ENCODE assay signal across 16 cellular contexts in the genomic region with DNA sequence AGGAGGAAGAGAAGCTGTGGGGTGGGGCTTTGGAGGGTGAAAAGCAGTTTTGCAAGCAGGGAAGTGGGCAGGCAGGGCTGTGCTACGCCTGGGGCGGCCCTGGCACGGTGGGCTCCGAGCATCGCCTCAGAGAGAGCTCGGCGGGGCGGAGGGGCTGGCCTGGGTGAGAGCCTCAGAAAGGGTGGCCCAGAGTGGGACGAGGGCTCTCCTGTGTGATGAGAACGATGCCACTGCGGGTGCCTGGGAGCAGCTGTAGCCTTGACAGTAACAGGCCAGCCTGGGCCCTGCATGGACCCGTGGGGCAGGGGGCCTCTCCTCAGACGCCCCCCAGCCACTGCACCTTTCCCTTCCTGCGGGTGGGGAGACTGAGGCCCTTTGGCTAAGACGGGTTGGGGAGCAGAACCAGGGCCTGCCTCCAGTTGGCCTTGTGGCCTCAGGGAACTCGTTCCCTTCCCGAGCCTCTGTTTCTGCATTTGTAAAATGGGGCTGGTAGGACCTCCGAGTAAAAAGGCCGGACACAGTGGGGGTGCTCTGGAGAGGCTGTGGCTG.
"Had no signal": no experiment of that assay in that cellular context is flagged by ENCODE, and none has a peak within 500 bp of the region (broad histone marks: within the 10 kb centered on the region; RNA-seq: fewer than 3 reads in every experiment).

No MANE protein-coding gene starts in this region.

- H3K4me3 ChIP-seq: ascending aorta, gastrocnemius medialis, heart right ventricle, skin epidermis, tibial artery, vagina had no signal

- H3K27me3 ChIP-seq: ascending aorta, gastrocnemius medialis, heart right ventricle, tibial artery, vagina had no signal

- H3K4me1 ChIP-seq: ascending aorta, gastrocnemius medialis, heart right ventricle, tibial artery, vagina had no signal

- H3K27ac ChIP-seq: ascending aorta, epithelial cell of prostate, gastrocnemius medialis, heart right ventricle, tibial artery, vagina, WERI-Rb-1 had no signal

- ATAC-seq: gastrocnemius medialis had no signal

- H3K9me3 ChIP-seq: ascending aorta, gastrocnemius medialis, heart right ventricle, tibial artery, vagina had no signal

- DNase-seq: activated CD4-positive, alpha-beta T cell treated with anti-CD3 and anti-CD28 coated beads for 4 hours; activated CD8-positive, alpha-beta memory T cell treated with anti-CD3 and anti-CD28 coated beads for 24 hours; activated effector memory CD4-positive, alpha-beta T cell treated with Interleukin-2 at 50 U/mL for 16 hours; effector memory CD4-positive, alpha-beta T cell; gastrocnemius medialis; heart right ventricle; islet precursor cell; mesendoderm; stimulated activated CD4-positive, alpha-beta T cell treated with anti-CD3 and anti-CD28 coated beads, Interleukin-4, amount 100 ng/mL, for 4 hours; T-helper 1 cell; tibial artery; WERI-Rb-1 had no signal
